Comparison of ENCODE assay signal across 8 cellular contexts in the genomic region with DNA sequence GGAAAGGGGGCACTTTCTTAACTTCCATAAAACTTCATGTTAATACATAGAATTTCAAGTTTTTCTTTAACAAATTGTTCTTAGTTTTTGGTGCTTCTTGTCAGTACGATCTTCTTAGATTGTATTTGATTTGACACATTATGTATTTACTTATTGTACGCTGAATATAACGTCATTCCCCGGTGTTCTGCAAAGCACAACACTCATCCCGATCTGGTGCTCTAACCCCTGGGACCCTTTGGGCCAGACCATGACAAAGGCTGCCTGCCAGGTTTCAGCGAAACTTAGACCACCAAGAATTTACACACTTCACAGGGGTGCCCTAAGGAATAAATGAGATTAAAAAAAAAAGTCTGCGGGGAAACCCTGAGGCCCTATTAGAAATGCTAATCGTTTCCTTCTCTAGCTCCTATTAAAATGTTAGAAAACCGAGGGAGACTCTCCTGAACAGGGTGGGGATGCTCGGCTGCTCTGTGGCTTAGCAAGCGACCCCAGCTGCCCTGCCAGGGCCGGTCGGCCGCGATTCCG. TPM values are rescaled to one million over a fixed set of nuclear protein-coding genes. Genes with fewer than 3 reads are reported as not detected.
A peak's percentile ranks its signal among the peaks of the same experiment; 100 is the strongest.
DNase-seq lines count a peak whose midpoint lies in the region; TF ChIP-seq lines count a peak whose summit lies in the region.

No MANE protein-coding gene starts in this region.

- H3K36me3 ChIP-seq in muscle layer of colon (ENCODE audit: insufficient read depth, low read length): no peaks in the 10 kb centered on the region

- H3K27me3 Mint-ChIP-seq in IgD-negative memory B cell: no peaks in the 10 kb centered on the region

- H3K4me1 Mint-ChIP-seq in IgD-negative memory B cell: peaks cover 17 to 22% (median 21%) of the 10 kb centered on the region in 3 donors

- H3K27me3 ChIP-seq in AG04450 (ENCODE audit: control insufficient read depth, insufficient read depth, low read length): no peaks in the 10 kb centered on the region
- H3K27me3 ChIP-seq in muscle layer of colon (ENCODE audit: control insufficient read depth in 1 of 2, insufficient read depth in 2 of 2, low read length in 2 of 2): no peaks in the 10 kb centered on the region

- POLR2A ChIA-PET in AG04450 (lab: Yijun Ruan, JAX): interaction anchor here (0.6 to 2.3 kb wide), 6 partner anchors 9 to 74 kb away, joined by 3 to 12 read pairs (median 4); partner anchors contain the start of genes NANS and TRMO

- peak overlapping the region; percentile 76 for H3K9ac ChIP-seq in muscle layer of colon (ENCODE audit: low read length)

- H3K9me3 Mint-ChIP-seq in IgD-negative memory B cell: no peaks in the 10 kb centered on the region

- peak overlapping the region; percentile 83 to 92 (median 90) for H3K4me3 Mint-ChIP-seq in IgD-negative memory B cell

- H3K27ac ChIP-seq in AG04450 (ENCODE audit: low read depth, low read length) (peak overlapping the region; percentile 84), caudate nucleus (ENCODE audit: low read depth, low read length) (peak overlapping the region; percentile 91), muscle layer of colon (ENCODE audit: low read depth, low read length) (peak overlapping the region; percentile 77)

- no peaks in the 10 kb centered on the region for H3K36me3 Mint-ChIP-seq in IgD-negative memory B cell

- peaks cover 47% of the 10 kb centered on the region for H3K4me1 ChIP-seq in muscle layer of colon (ENCODE audit: insufficient read depth, low read length)

- CTCF ChIA-PET in AG04450 (lab: Charles Lee): interaction anchor here (0.6 to 6.8 kb wide), 8 partner anchors 7 to 110 kb away, joined by 3 to 40 read pairs (median 4); partner anchors contain the start of gene TRMO

- peak overlapping the region; percentile 59 to 95 (median 63) for H3K27ac Mint-ChIP-seq in IgD-negative memory B cell

- no peak for DNase-seq in AG04450 (ENCODE audit: low read depth, low spot score)
- no peak for DNase-seq in caudate nucleus (lab: John Stamatoyannopoulos, UW)
- DNase-seq in 8988T: no peak
- no peak for DNase-seq in NCI-H187 treated with DMSO at 0.1 percent for 48 hours (lab: John Stamatoyannopoulos, UW)
- DNase-seq in ACHN: no peak
- no peak for DNase-seq in stimulated activated CD4-positive, alpha-beta T cell treated with anti-CD3 and anti-CD28 coated beads, Interleukin-4, amount 100 ng/mL, for 24 hours

- H3K9me3 ChIP-seq in AG04450 (ENCODE audit: control insufficient read depth, insufficient read depth, low read length): peaks cover 3% of the 10 kb centered on the region; the same call in 1 of the 2 replicates
- no peaks in the 10 kb centered on the region for H3K9me3 ChIP-seq in muscle layer of colon (ENCODE audit: low read length)

- peak overlapping the region; percentile 69 for H3K4me3 ChIP-seq in AG04450 (ENCODE audit: low read depth, low read length)
- H3K4me3 ChIP-seq in muscle layer of colon (ENCODE audit: low read depth in 1 of 2, low read length in 2 of 2): peak overlapping the region; percentile 70 to 76

- in situ Hi-C loops in ACHN (cut with HindIII; ENCODE audit: low pct_ligation_motif_present, low pct_unique_long_range_greater_than_20kb, low sequenced_read_pairs): no loop called here

- no peak for TF ChIP-seq CTCF in AG04450 (IDR thresholded peaks at IDR 0.05; ENCODE audit: low read depth, low read length)

RNA-seq across cellular contexts. Expression of gene ANP32B, which starts 0.9 kb away (rescaled TPM):
- polyA plus RNA-seq in AG04450 (2011; rRNA removed) (53.3 and 59.0 TPM in 2 replicates), IgD-negative memory B cell (87.0 TPM)
- 19.4 and 30.6 TPM in 2 replicates for polyA minus RNA-seq in AG04450 (2011; rRNA and poly(A)+ RNA removed)

RNA-seq across cellular contexts. Expression of gene HEMGN, which starts 44.3 kb away (rescaled TPM):
- not detected in 2 replicates for polyA plus RNA-seq in AG04450 (2011; rRNA removed)
- polyA minus RNA-seq in AG04450 (2011; rRNA and poly(A)+ RNA removed): not detected in 2 replicates
- 0.44 TPM for polyA plus RNA-seq in IgD-negative memory B cell

RNA-seq across cellular contexts. Expression of gene TRMO, which starts 60.0 kb away (rescaled TPM):
- polyA plus RNA-seq in AG04450 (2011; rRNA removed): 11.1 and 12.6 TPM in 2 replicates
- polyA minus RNA-seq in AG04450 (2011; rRNA and poly(A)+ RNA removed): 8.3 and 11.2 TPM in 2 replicates
- 14.0 TPM for polyA plus RNA-seq in IgD-negative memory B cell
